ENCODE assay signal across 8 cellular contexts in genomic region chr9:99823392-99824377, GRCh38. TPM values are rescaled to one million over a fixed set of nuclear protein-coding genes. Genes with fewer than 3 reads are reported as not detected.
DNase-seq lines count a peak whose midpoint lies in the region; ATAC-seq, FAIRE-seq and TF ChIP-seq lines count a peak whose summit lies in the region.

No MANE protein-coding gene starts in this region.

- H3K27me3 Mint-ChIP-seq in activated T-helper 2 cell treated with anti-CD3 and anti-CD28 coated beads, Interferon-gamma antibody, Interleukin-2, Interleukin-4, amounts not matched to agents 10 μg/mL and 5 μg/mL and 100 μg/mL, durations not matched to agents 14 hours and 24 hours and 36 hours (ENCODE audit: low read depth), result peaks cover 2% of the 10 kb centered on the region
- peaks cover 24% of the 10 kb centered on the region for H3K27me3 Mint-ChIP-seq in osteocyte (ENCODE audit: unreplicated experiment)

- H3K9me2 ChIP-seq in OCI-LY1 (ENCODE audit: low read depth, low read length), result no peaks in the 10 kb centered on the region

- no peak overlapping the region; the same call in 1 of the 2 replicates for H3K9ac ChIP-seq in OCI-LY1 (ENCODE audit: low read length)

- H3K4me3 ChIP-seq in GM08714 (ENCODE audit: low read length) (peak overlapping the region; percentile 68), OCI-LY1 (ENCODE audit: low read depth, low read length, poor library complexity, severe bottlenecking) (peak overlapping the region; percentile 76), testis (peak overlapping the region; percentile 83 to 97)

- no peak for ATAC-seq in GM21723 (IDR thresholded peaks at IDR 0.05; ENCODE audit: unreplicated experiment)
- ATAC-seq in GM18511 (IDR thresholded peaks at IDR 0.05; ENCODE audit: unreplicated experiment), result no peak

- H3K27me3 ChIP-seq in OCI-LY1 (ENCODE audit: insufficient read depth, low read length) (no peaks in the 10 kb centered on the region), testis (no peaks in the 10 kb centered on the region)

- H3K27ac Mint-ChIP-seq in activated T-helper 2 cell treated with anti-CD3 and anti-CD28 coated beads, Interferon-gamma antibody, Interleukin-2, Interleukin-4, amounts not matched to agents 10 μg/mL and 5 μg/mL and 100 μg/mL, durations not matched to agents 14 hours and 24 hours and 36 hours, result peak overlapping the region; percentile 87
- H3K27ac Mint-ChIP-seq in osteocyte (ENCODE audit: unreplicated experiment), result peak overlapping the region; percentile 95

- peak overlapping the region; percentile 97 for H3K4me2 ChIP-seq in OCI-LY1 (ENCODE audit: low read length)

- H3K9me3 ChIP-seq in OCI-LY1 (ENCODE audit: low read length) (no peaks in the 10 kb centered on the region), testis (no peaks in the 10 kb centered on the region)

- H3K4me1 Mint-ChIP-seq in activated T-helper 2 cell treated with anti-CD3 and anti-CD28 coated beads, Interferon-gamma antibody, Interleukin-2, Interleukin-4, amounts not matched to agents 10 μg/mL and 5 μg/mL and 100 μg/mL, durations not matched to agents 14 hours and 24 hours and 36 hours (ENCODE audit: low read depth), result peaks cover 38% of the 10 kb centered on the region
- peaks cover 45% of the 10 kb centered on the region for H3K4me1 Mint-ChIP-seq in osteocyte (ENCODE audit: unreplicated experiment)

- H4K20me1 ChIP-seq in OCI-LY1 (ENCODE audit: insufficient read depth, low read length), result no peaks in the 10 kb centered on the region

- no peaks in the 10 kb centered on the region for H3K36me3 ChIP-seq in OCI-LY1 (ENCODE audit: insufficient read depth, low read length)
- no peaks in the 10 kb centered on the region for H3K36me3 ChIP-seq in testis (ENCODE audit: low read depth, missing control alignments)

- no peak for TF ChIP-seq POLR2A in testis (IDR thresholded peaks at IDR 0.05)

- DNase-seq in activated T-helper 2 cell treated with anti-CD3 and anti-CD28 coated beads, Interferon-gamma antibody, Interleukin-2, Interleukin-4, amounts not matched to agents 10 μg/mL and 5 μg/mL and 100 μg/mL, durations not matched to agents 14 hours and 24 hours and 36 hours (ENCODE audit: low spot score), result peak; percentile 37
- peak; percentile 50 to 52 for DNase-seq in frontal cortex (ENCODE audit: low spot score in 2 of 2)
- no peak for DNase-seq in osteocyte (ENCODE audit: extremely low spot score, unreplicated experiment)
- peak; percentile 55 for DNase-seq in testis

- no peak overlapping the region for H2AFZ ChIP-seq in OCI-LY1 (ENCODE audit: low read length)

- no peaks in the 10 kb centered on the region for H3K79me2 ChIP-seq in OCI-LY1 (ENCODE audit: insufficient read depth, low read length)

- no peaks in the 10 kb centered on the region for H3K9me3 Mint-ChIP-seq in activated T-helper 2 cell treated with anti-CD3 and anti-CD28 coated beads, Interferon-gamma antibody, Interleukin-2, Interleukin-4, amounts not matched to agents 10 μg/mL and 5 μg/mL and 100 μg/mL, durations not matched to agents 14 hours and 24 hours and 36 hours
- no peaks in the 10 kb centered on the region for H3K9me3 Mint-ChIP-seq in osteocyte (ENCODE audit: unreplicated experiment)

- peak overlapping the region; percentile 100 for H3K4me3 Mint-ChIP-seq in activated T-helper 2 cell treated with anti-CD3 and anti-CD28 coated beads, Interferon-gamma antibody, Interleukin-2, Interleukin-4, amounts not matched to agents 10 μg/mL and 5 μg/mL and 100 μg/mL, durations not matched to agents 14 hours and 24 hours and 36 hours (ENCODE audit: low read depth)
- peak overlapping the region; percentile 95 for H3K4me3 Mint-ChIP-seq in osteocyte (ENCODE audit: unreplicated experiment)

- peaks cover 63% of the 10 kb centered on the region for H3K36me3 Mint-ChIP-seq in activated T-helper 2 cell treated with anti-CD3 and anti-CD28 coated beads, Interferon-gamma antibody, Interleukin-2, Interleukin-4, amounts not matched to agents 10 μg/mL and 5 μg/mL and 100 μg/mL, durations not matched to agents 14 hours and 24 hours and 36 hours (ENCODE audit: low read depth)
- no peaks in the 10 kb centered on the region for H3K36me3 Mint-ChIP-seq in osteocyte (ENCODE audit: unreplicated experiment)

- H3K27ac ChIP-seq in OCI-LY1 (ENCODE audit: low read depth, low read length, poor library complexity, severe bottlenecking), result no peak overlapping the region
- H3K27ac ChIP-seq in testis, result peak overlapping the region; percentile 92 to 99

- 1 to 2% methylated on average over 47 to 61 of the region's 61 CpGs for WGBS in testis, 2 donors

- FAIRE-seq in frontal cortex (lab: Jason Lieb, UNC), result no peak

- peaks cover 4% of the 10 kb centered on the region; the same call in 1 of the 2 replicates for H3F3A ChIP-seq in OCI-LY1 (ENCODE audit: insufficient read depth, low read length)

- intact Hi-C loops in activated T-helper 2 cell treated with anti-CD3 and anti-CD28 coated beads, Interferon-gamma antibody, Interleukin-2, Interleukin-4, amounts not matched to agents 10 μg/mL and 5 μg/mL and 100 μg/mL, durations not matched to agents 14 hours and 24 hours and 36 hours (cut with micrococcal nuclease), result loop anchor here (5.0 to 10.0 kb wide), 10 partner anchors 49 to 766 kb away; partner anchors contain the start of genes ERP44, INVS and TGFBR1
- intact Hi-C loops in testis (cut with DNase I; ENCODE audit: low total_unique reads), result loop anchor here (5.0 kb wide), 1 partner anchor 84 kb away; the partner anchor contains the start of gene STX17

- H3K4me1 ChIP-seq in OCI-LY1 (ENCODE audit: insufficient read depth, low read length, severe bottlenecking) (peaks cover 47% of the 10 kb centered on the region), testis (peaks cover 30% of the 10 kb centered on the region)

- TF ChIP-seq CTCF in OCI-LY1 (IDR thresholded peaks at IDR 0.05; ENCODE audit: low read length) (no peak), osteocyte (IDR thresholded peaks at IDR 0.05) (no peak), testis (IDR thresholded peaks at IDR 0.05) (no peak)

RNA-seq across cellular contexts. Expression of gene NR4A3, which starts 2.0 kb away (rescaled TPM):
- 161 and 169 TPM in 2 replicates for total RNA-seq in activated T-helper 2 cell treated with anti-CD3 and anti-CD28 coated beads, Interferon-gamma antibody, Interleukin-2, Interleukin-4, amounts not matched to agents 10 μg/mL and 5 μg/mL and 100 μg/mL, durations not matched to agents 14 hours and 24 hours and 36 hours
- total RNA-seq in frontal cortex (3.7 TPM), osteocyte (2.4 and 3.2 TPM in 2 replicates), testis (1 to 10 TPM; 2.5 to 3.0 TPM)
- polyA plus RNA-seq in testis (ENCODE audit: insufficient read depth, low read depth, low replicate concordance), result 1.7 TPM

Comparison
In these comparisons a context has a peak if more than half of its experiments do, and no peak if none do; other contexts are left out.
1. RNA of gene NR4A3, which starts 2.0 kb away (total RNA-seq): 161 to 169 TPM in activated T-helper 2 cell treated with anti-CD3 and anti-CD28 coated beads, Interferon-gamma antibody, Interleukin-2, Interleukin-4, amounts not matched to agents 10 μg/mL and 5 μg/mL and 100 μg/mL, durations not matched to agents 14 hours and 24 hours and 36 hours; 3.7 TPM in frontal cortex (single experiment), 2.4 to 3.2 TPM in osteocyte and 2.5 to 3.0 TPM in testis; every median in the first group is over 10 times any median in the second.
2. Peak in every context shown above with its lines, with median percentiles within 50 percentile points of each other: H3K4me3 ChIP-seq.